8 cellular contexts compared by ENCODE assay signal in genomic region chr9:92763721-92764380, GRCh38. TPM values are rescaled to one million over a fixed set of nuclear protein-coding genes. Genes with fewer than 3 reads are reported as not detected.
A peak's percentile ranks its signal among the peaks of the same experiment; 100 is the strongest.
DNase-seq lines count a peak whose midpoint lies in the region; ATAC-seq and TF ChIP-seq lines count a peak whose summit lies in the region.

No MANE protein-coding gene starts in this region.

- H2AFZ ChIP-seq in GM23248, result peak overlapping the region; percentile 87

- intact Hi-C loops in body of pancreas (cut with DNase I), result no loop called here

- H3K79me2 ChIP-seq in GM23248 (ENCODE audit: insufficient read depth), result peaks cover 57% of the 10 kb centered on the region

- H3K9me3 ChIP-seq in GM23248 (ENCODE audit: low read depth) (no peaks in the 10 kb centered on the region), body of pancreas (no peaks in the 10 kb centered on the region)

- H3K27ac Mint-ChIP-seq in stimulated activated naive CD8-positive, alpha-beta T cell treated with anti-CD3 and anti-CD28 coated beads, Interleukin-15, Interleukin-2, amounts not matched to agents 100 ng/mL and 50 ng/mL, for 24 hours, result peak overlapping the region; percentile 76

- H3K36me3 Mint-ChIP-seq in stimulated activated naive CD8-positive, alpha-beta T cell treated with anti-CD3 and anti-CD28 coated beads, Interleukin-15, Interleukin-2, amounts not matched to agents 100 ng/mL and 50 ng/mL, for 24 hours (ENCODE audit: low read depth), result no peaks in the 10 kb centered on the region

- H3K4me2 ChIP-seq in GM23248 (ENCODE audit: unreplicated experiment), result peak overlapping the region; percentile 92

- no peaks in the 10 kb centered on the region for H3K9me3 Mint-ChIP-seq in stimulated activated naive CD8-positive, alpha-beta T cell treated with anti-CD3 and anti-CD28 coated beads, Interleukin-15, Interleukin-2, amounts not matched to agents 100 ng/mL and 50 ng/mL, for 24 hours

- H3K4me3 ChIP-seq in BJ (ENCODE audit: low read depth, low read length) (peak overlapping the region; percentile 97), GM23248 (peak overlapping the region; percentile 90), body of pancreas (peak overlapping the region; percentile 61 to 97), kidney epithelial cell (ENCODE audit: low read depth, low read length) (peak overlapping the region; percentile 82)

- H3K27me3 ChIP-seq in BJ (ENCODE audit: control insufficient read depth, insufficient read depth, low read length) (no peaks in the 10 kb centered on the region; the same call in 1 of the 2 replicates), GM23248 (replicated peaks; ENCODE audit: insufficient read depth) (no peaks in the 10 kb centered on the region), body of pancreas (no peaks in the 10 kb centered on the region), kidney epithelial cell (ENCODE audit: control insufficient read depth, insufficient read depth, low read length) (no peaks in the 10 kb centered on the region)

- H3K4me1 ChIP-seq in GM23248 (ENCODE audit: insufficient read depth) (peaks cover 17% of the 10 kb centered on the region), body of pancreas (peaks cover 41% of the 10 kb centered on the region)

- in situ Hi-C loops in GM23248 (cut with MboI), result no loop called here

- H3K27me3 Mint-ChIP-seq in stimulated activated naive CD8-positive, alpha-beta T cell treated with anti-CD3 and anti-CD28 coated beads, Interleukin-15, Interleukin-2, amounts not matched to agents 100 ng/mL and 50 ng/mL, for 24 hours, result no peaks in the 10 kb centered on the region

- peak overlapping the region; percentile 89 for H3K4me3 Mint-ChIP-seq in stimulated activated naive CD8-positive, alpha-beta T cell treated with anti-CD3 and anti-CD28 coated beads, Interleukin-15, Interleukin-2, amounts not matched to agents 100 ng/mL and 50 ng/mL, for 24 hours

- no peak for ATAC-seq in body of pancreas
- ATAC-seq in HG02970 (IDR thresholded peaks at IDR 0.05; ENCODE audit: low FRiP score, unreplicated experiment), result no peak

- TF ChIP-seq CTCF in BJ (IDR thresholded peaks at IDR 0.05; ENCODE audit: insufficient read depth, low read depth, low read length), result no peak
- TF ChIP-seq CTCF in body of pancreas (IDR thresholded peaks at IDR 0.05), result no peak
- no peak for TF ChIP-seq CTCF in kidney epithelial cell (IDR thresholded peaks at IDR 0.05; ENCODE audit: insufficient read depth, low read length, poor library complexity, severe bottlenecking)

- 1 to 6% methylated on average over 27 to 42 of the region's 42 CpGs for WGBS in GM23248 (ENCODE audit: low coverage in 1 of 2, low lambda C conversion rate in 2 of 2, missing lambda C conversion rate in 2 of 2), 2 experiments
- WGBS in body of pancreas, 2 donors, result 2% methylated on average over 10 to 42 of the region's 42 CpGs

- H3F3A ChIP-seq in GM23248 (ENCODE audit: insufficient read depth), result 0 out of 2 replicates have a peak, but pooled peaks cover 10% of the 10 kb centered on the region

- CTCF ChIA-PET in BJ (lab: Yijun Ruan, JAX), result interaction anchor here (0.7 to 2.3 kb wide), 5 partner anchors 10 to 47 kb away, joined by 3 to 17 read pairs (median 4); no protein-coding TSS in a partner anchor

- peak overlapping the region; percentile 56; the same call in 1 of the 2 replicates for H3K27ac ChIP-seq in GM23248
- H3K27ac ChIP-seq in body of pancreas, result peak overlapping the region in 3 of 4 donors; percentile 44 to 99 (median 75)

- H3K9me2 ChIP-seq in GM23248 (ENCODE audit: insufficient read depth), result no peaks in the 10 kb centered on the region

- POLR2A ChIA-PET in BJ (lab: Charles Lee), result no interaction called here

- H3K9ac ChIP-seq in GM23248, result peak overlapping the region; percentile 94

- H3K36me3 ChIP-seq in BJ (ENCODE audit: control insufficient read depth, insufficient read depth, low read length) (no peaks in the 10 kb centered on the region), GM23248 (ENCODE audit: low read depth) (no peaks in the 10 kb centered on the region), body of pancreas (replicated peaks in 1 of 2; ENCODE audit: insufficient read depth in 1 of 2, low read depth in 2 of 2) (no peaks in the 10 kb centered on the region), kidney epithelial cell (ENCODE audit: control insufficient read depth, insufficient read depth, low read length) (no peaks in the 10 kb centered on the region)

- H3K4me1 Mint-ChIP-seq in stimulated activated naive CD8-positive, alpha-beta T cell treated with anti-CD3 and anti-CD28 coated beads, Interleukin-15, Interleukin-2, amounts not matched to agents 100 ng/mL and 50 ng/mL, for 24 hours (ENCODE audit: low read depth), result peaks cover 48% of the 10 kb centered on the region

- DNase-seq in BJ (ENCODE audit: low read depth) (no peak), GM23248 (peak; percentile 57), body of pancreas (peak in 3 of 4 donors; percentile 26 to 37 (median 30)), kidney epithelial cell (ENCODE audit: low read depth) (no peak), NCI-H2107 treated with DMSO at 0.1 percent for 48 hours (lab: John Stamatoyannopoulos, UW; ENCODE audit: unreplicated experiment) (no peak)

- no peaks in the 10 kb centered on the region for H4K20me1 ChIP-seq in GM23248 (ENCODE audit: insufficient read depth)

- TF ChIP-seq POLR2A in Raji (IDR thresholded peaks at IDR 0.05; ENCODE audit: insufficient read depth, low read depth, low read length), result peak; percentile 24; the same call in 1 of the 2 replicates
- no peak for TF ChIP-seq POLR2A in body of pancreas (IDR thresholded peaks at IDR 0.05)

RNA-seq across cellular contexts. Expression of gene BICD2, which starts 0.8 kb away (rescaled TPM):
- 9.5 and 11.6 TPM in 2 replicates for polyA plus RNA-seq in BJ (2011; rRNA removed)
- 7.0 and 8.1 TPM in 2 replicates for polyA minus RNA-seq in BJ (2011; rRNA and poly(A)+ RNA removed)
- 45.0 and 53.5 TPM in 2 replicates for total RNA-seq in GM23248 (2014; rRNA removed; shearing (Covaris generic))
- 25.6 and 27.5 TPM in 2 replicates for polyA plus RNA-seq in GM23248 (2016; fragmentation: Nextera tagmentation; extraction: Ambion mirVana)
- 10 to 100 TPM; 16.1 to 16.8 TPM for total RNA-seq in body of pancreas
- total RNA-seq in kidney epithelial cell, result 44.0 and 46.5 TPM in 2 replicates

Comparison
In these comparisons a context has a peak if more than half of its experiments do, and no peak if none do; other contexts are left out.
1. DNase-seq: peak in GM23248 (single experiment) and body of pancreas (3 of 4); none in BJ (single experiment), kidney epithelial cell (single experiment) and NCI-H2107 treated with DMSO at 0.1 percent for 48 hours (single experiment).
2. Peak in every context shown above with its lines, with median percentiles within 50 percentile points of each other: H3K4me3 ChIP-seq.